Comparison of ENCODE assay signal across 8 cellular contexts in genomic region chrX:46758956-46759644, GRCh38.
DNase-seq lines count a peak whose midpoint lies in the region; ATAC-seq lines count a peak whose summit lies in the region.

Gene SLC9A7 (minus strand): TSS chrX:46759118. CDS start chrX:46759029, 89 bp downstream.

- DNase-seq in ACHN (peak; percentile 58), NCI-H2196 treated with DMSO at 0.1 percent for 48 hours (lab: John Stamatoyannopoulos, UW; ENCODE audit: unreplicated experiment) (peak; percentile 27), kidney glomerular epithelial cell (lab: John Stamatoyannopoulos, UW) (peak; percentile 31)
- DNase-seq in activated CD4-positive, CD25-positive, alpha-beta regulatory T cell (lab: John Stamatoyannopoulos, UW), result peak; percentile 56 to 60 (median 58)
- peak; percentile 67 for DNase-seq in central memory CD4-positive, alpha-beta T cell
- peak; percentile 56 to 67 (median 63) for DNase-seq in stimulated activated CD4-positive, alpha-beta T cell treated with anti-CD3 and anti-CD28 coated beads, Interleukin-1b, Interleukin-23, amount 100 ng/mL, for 24 hours (ENCODE audit: low read depth in 4 of 4, low spot score in 1 of 4)

- in situ Hi-C loops in ACHN (cut with HindIII; ENCODE audit: low pct_ligation_motif_present, low pct_unique_long_range_greater_than_20kb, low sequenced_read_pairs), result no loop called here

- peak; percentile 58 for ATAC-seq in GM18868 (IDR thresholded peaks at IDR 0.05; ENCODE audit: unreplicated experiment)
- ATAC-seq in HG03097 (IDR thresholded peaks at IDR 0.05; ENCODE audit: low FRiP score, unreplicated experiment), result peak; percentile 46

Comparison
In these comparisons a context has a peak if more than half of its experiments do, and no peak if none do; other contexts are left out.
1. Peak in every context shown above with its lines: DNase-seq and ATAC-seq.